In genomic region chr6:144352310-144352709, GRCh38 we compare ENCODE assay signal across 12 cellular contexts.
DNase-seq lines count a peak whose midpoint lies in the region; ATAC-seq and TF ChIP-seq lines count a peak whose summit lies in the region.
"Had no signal": no experiment of that assay in that cellular context is flagged by ENCODE, and none has a peak within 500 bp of the region (broad histone marks: within the 10 kb centered on the region; RNA-seq: fewer than 3 reads in every experiment).

No MANE protein-coding gene starts in this region.

- WGBS in esophagus muscularis mucosa = 90% methylated on average over 2 of the region's 2 CpGs

- H3K27ac ChIP-seq in VCaP (peak overlapping the region; percentile 48), esophagus muscularis mucosa (replicated peaks in 1 of 4) (no peak overlapping the region)

- H3K36me3 Mint-ChIP-seq in T-helper 2 cell treated with Interferon-gamma antibody and Interleukin-4, amounts not matched to agents 5 μg/mL and 100 μg/mL, for 36 hours (ENCODE audit: low read depth) = peaks cover 39% of the 10 kb centered on the region
- peaks cover 6% of the 10 kb centered on the region for H3K36me3 Mint-ChIP-seq in natural killer cell treated with Interleukin-12 subunit alpha and Interleukin-12 subunit beta and Interleukin-15 and Interleukin-18, amount 100 ng/mL, for 72 hours

- TF ChIP-seq POLR2A in esophagus muscularis mucosa (IDR thresholded peaks at IDR 0.05; ENCODE audit: low read depth) = no peak

- H3K27me3 Mint-ChIP-seq in T-helper 2 cell treated with Interferon-gamma antibody and Interleukin-4, amounts not matched to agents 5 μg/mL and 100 μg/mL, for 36 hours (ENCODE audit: low read depth) = no peaks in the 10 kb centered on the region
- H3K27me3 Mint-ChIP-seq in natural killer cell treated with Interleukin-12 subunit alpha and Interleukin-12 subunit beta and Interleukin-15 and Interleukin-18, amount 100 ng/mL, for 72 hours = no peaks in the 10 kb centered on the region

- intact Hi-C loops in esophagus muscularis mucosa (cut with DNase I) = no loop called here

- no peak for TF ChIP-seq CTCF in VCaP (conservative IDR thresholded peaks at IDR 0.05)
- no peak for TF ChIP-seq CTCF in esophagus muscularis mucosa (IDR thresholded peaks at IDR 0.05)

- H3K9me3 Mint-ChIP-seq in T-helper 2 cell treated with Interferon-gamma antibody and Interleukin-4, amounts not matched to agents 5 μg/mL and 100 μg/mL, for 36 hours = no peaks in the 10 kb centered on the region
- peaks cover 2% of the 10 kb centered on the region for H3K9me3 Mint-ChIP-seq in natural killer cell treated with Interleukin-12 subunit alpha and Interleukin-12 subunit beta and Interleukin-15 and Interleukin-18, amount 100 ng/mL, for 72 hours
- H3K9me3 Mint-ChIP-seq: nephron had no signal

- peaks cover 61% of the 10 kb centered on the region for H3K4me1 Mint-ChIP-seq in T-helper 2 cell treated with Interferon-gamma antibody and Interleukin-4, amounts not matched to agents 5 μg/mL and 100 μg/mL, for 36 hours (ENCODE audit: low read depth)
- peaks cover 65 to 77% of the 10 kb centered on the region in 2 donors for H3K4me1 Mint-ChIP-seq in natural killer cell treated with Interleukin-12 subunit alpha and Interleukin-12 subunit beta and Interleukin-15 and Interleukin-18, amount 100 ng/mL, for 72 hours (ENCODE audit: low read depth in 2 of 2)

- peak overlapping the region; percentile 94 for H3K27ac Mint-ChIP-seq in T-helper 2 cell treated with Interferon-gamma antibody and Interleukin-4, amounts not matched to agents 5 μg/mL and 100 μg/mL, for 36 hours
- peak overlapping the region; percentile 96 to 98 for H3K27ac Mint-ChIP-seq in natural killer cell treated with Interleukin-12 subunit alpha and Interleukin-12 subunit beta and Interleukin-15 and Interleukin-18, amount 100 ng/mL, for 72 hours

- no peaks in the 10 kb centered on the region for H3K27me3 ChIP-seq in esophagus muscularis mucosa

- no peak for DNase-seq in T-helper 2 cell treated with Interferon-gamma antibody and Interleukin-4, amounts not matched to agents 5 μg/mL and 100 μg/mL, for 36 hours (ENCODE audit: low spot score)
- no peak for DNase-seq in T-helper 2 cell
- DNase-seq in natural killer cell treated with Interleukin-12 subunit alpha and Interleukin-12 subunit beta and Interleukin-15 and Interleukin-18, amount 100 ng/mL, for 72 hours (ENCODE audit: low spot score) = no peak
- DNase-seq in KG1 (lab: John Stamatoyannopoulos, UW) = no peak
- DNase-seq in NCI-H146 (lab: John Stamatoyannopoulos, UW) = no peak
- no peak for DNase-seq in esophagus muscularis mucosa (ENCODE audit: extremely low spot score)
- DNase-seq: hippocampal formation; NCI-H1105 treated with DMSO at 0.1 percent for 48 hours; stimulated activated CD4-positive, alpha-beta T cell treated with anti-CD3 and anti-CD28 coated beads, Interleukin-1b, Interleukin-23, amount 100 ng/mL, for 48 hours had no signal

- H3K9me3 ChIP-seq in esophagus muscularis mucosa = no peaks in the 10 kb centered on the region

- peaks cover 43 to 54% (median 49%) of the 10 kb centered on the region in 4 donors for H3K4me1 ChIP-seq in esophagus muscularis mucosa

- no peak overlapping the region for H3K4me3 ChIP-seq in esophagus muscularis mucosa

- peak overlapping the region; percentile 89 for H3K4me3 Mint-ChIP-seq in T-helper 2 cell treated with Interferon-gamma antibody and Interleukin-4, amounts not matched to agents 5 μg/mL and 100 μg/mL, for 36 hours
- peak overlapping the region; percentile 97 for H3K4me3 Mint-ChIP-seq in natural killer cell treated with Interleukin-12 subunit alpha and Interleukin-12 subunit beta and Interleukin-15 and Interleukin-18, amount 100 ng/mL, for 72 hours
- H3K4me3 Mint-ChIP-seq: nephron had no signal

- peak; percentile 28 for ATAC-seq in HG02885 (IDR thresholded peaks at IDR 0.05; ENCODE audit: poor library complexity, unreplicated experiment)
- ATAC-seq in natural killer cell treated with Interleukin-12 subunit alpha and Interleukin-12 subunit beta and Interleukin-15 and Interleukin-18, amount 100 ng/mL, for 72 hours = no peak

- no peaks in the 10 kb centered on the region for H3K36me3 ChIP-seq in esophagus muscularis mucosa

- TF ChIP-seq EP300 in esophagus muscularis mucosa (IDR thresholded peaks at IDR 0.05) = no peak
